In genomic region chr19:48968813-48969218, GRCh38 we compare ENCODE assay signal across 1 cellular context.
TF ChIP-seq lines count a peak whose summit lies in the region.

No MANE protein-coding gene starts in this region.

TF ChIP-seq in HCT116, 20 proteins besides CTCF, POLR2A, EP300 and RAD21 (continued from another document):
- TF ChIP-seq EGR1 (IDR thresholded peaks at IDR 0.05; ENCODE audit: low read depth) (no peak), YY1 (IDR thresholded peaks at IDR 0.05; ENCODE audit: extremely low read depth, insufficient replicate concordance, low read depth, low read length) (no peak), SP1 (IDR thresholded peaks at IDR 0.05; ENCODE audit: low read depth) (no peak), FOSL1 (IDR thresholded peaks at IDR 0.05; ENCODE audit: low read depth) (no peak), ZBTB33 (IDR thresholded peaks at IDR 0.05; ENCODE audit: extremely low read depth, insufficient replicate concordance, low read length) (no peak), CEBPB (IDR thresholded peaks at IDR 0.05; ENCODE audit: low read depth) (no peak), TCF7L2 (IDR thresholded peaks at IDR 0.05; ENCODE audit: borderline replicate concordance, extremely low read depth, insufficient read depth, insufficient read length) (no peak), POLR2AphosphoS5 (IDR thresholded peaks at IDR 0.05; ENCODE audit: low read depth, low read length) (no peak), MAX (IDR thresholded peaks at IDR 0.05) (no peak), SRF (IDR thresholded peaks at IDR 0.05; ENCODE audit: low read depth) (no peak), SIN3A (IDR thresholded peaks at IDR 0.05; ENCODE audit: low read depth) (no peak), ZNF274 (IDR thresholded peaks at IDR 0.05; ENCODE audit: low read depth, low read length) (no peak)
